In genomic region chr13:72782717-72783116, GRCh38 we compare ENCODE assay signal across 8 cellular contexts. TPM values are rescaled to one million over a fixed set of nuclear protein-coding genes. Genes with fewer than 3 reads are reported as not detected.
DNase-seq lines count a peak whose midpoint lies in the region; ATAC-seq and TF ChIP-seq lines count a peak whose summit lies in the region.

No MANE protein-coding gene starts in this region.

- peak overlapping the region; percentile 93 to 95 (median 94) for H3K27ac ChIP-seq in transverse colon

- no peak for TF ChIP-seq EP300 in transverse colon (IDR thresholded peaks at IDR 0.05; ENCODE audit: low read depth)

- 1 to 2% methylated on average over 6 to 7 of the region's 7 CpGs for WGBS in transverse colon (ENCODE audit: low coverage in 1 of 2), 2 donors

- no peaks in the 10 kb centered on the region for H3K9me3 ChIP-seq in transverse colon

- H3K9me3 Mint-ChIP-seq in activated naive CD8-positive, alpha-beta T cell treated with anti-CD3 and anti-CD28 coated beads, Interleukin-2, amount 10 ng/mL, durations not matched to agents 7 days and 5 days: no peaks in the 10 kb centered on the region

- TF ChIP-seq CTCF in AG04449 (IDR thresholded peaks at IDR 0.05; ENCODE audit: insufficient read depth, low read length, missing control alignments) (no peak), transverse colon (IDR thresholded peaks at IDR 0.05) (no peak)

- no peaks in the 10 kb centered on the region for H3K27me3 Mint-ChIP-seq in activated naive CD8-positive, alpha-beta T cell treated with anti-CD3 and anti-CD28 coated beads, Interleukin-2, amount 10 ng/mL, durations not matched to agents 7 days and 5 days

- H3K4me3 ChIP-seq in AG04449 (ENCODE audit: low read depth, low read length) (peak overlapping the region; percentile 96), transverse colon (peak overlapping the region in 3 of 4 donors; percentile 85 to 99 (median 94))

- H3K36me3 Mint-ChIP-seq in activated naive CD8-positive, alpha-beta T cell treated with anti-CD3 and anti-CD28 coated beads, Interleukin-2, amount 10 ng/mL, durations not matched to agents 7 days and 5 days: peaks cover 20% of the 10 kb centered on the region

- peaks cover 31% of the 10 kb centered on the region for H3K4me1 Mint-ChIP-seq in activated naive CD8-positive, alpha-beta T cell treated with anti-CD3 and anti-CD28 coated beads, Interleukin-2, amount 10 ng/mL, durations not matched to agents 7 days and 5 days

- peak overlapping the region; percentile 100 for H3K27ac Mint-ChIP-seq in activated naive CD8-positive, alpha-beta T cell treated with anti-CD3 and anti-CD28 coated beads, Interleukin-2, amount 10 ng/mL, durations not matched to agents 7 days and 5 days

- in situ Hi-C loops in transverse colon (cut with MboI; ENCODE audit: low pct_ligation_motif_present in 1 of 4, low pct_unique_long_range_greater_than_20kb in 1 of 4, low sequenced_read_pairs in 3 of 4): no loop called here

- peaks cover 10 to 43% (median 31%) of the 10 kb centered on the region in 4 donors for H3K4me1 ChIP-seq in transverse colon

- TF ChIP-seq POLR2A in transverse colon (IDR thresholded peaks at IDR 0.05): no peak

- peaks cover 0 to 6% (median 3%) of the 10 kb centered on the region in 4 donors for H3K36me3 ChIP-seq in transverse colon

- CTCF ChIA-PET in AG04449 (lab: Yijun Ruan, JAX): no interaction called here

- DNase-seq in AG04449 (ENCODE audit: low read depth, low spot score): no peak
- peak; percentile 57 for DNase-seq in HT-29 (ENCODE audit: low spot score)
- no peak for DNase-seq in activated naive CD8-positive, alpha-beta T cell treated with anti-CD3 and anti-CD28 coated beads, Interleukin-2, amount 10 ng/mL, durations not matched to agents 7 days and 5 days
- peak; percentile 15 for DNase-seq in kidney tubule cell (ENCODE audit: low spot score)
- no peak for DNase-seq in transverse colon
- no peak for DNase-seq in activated effector memory CD4-positive, alpha-beta T cell treated with Interleukin-2 at 50 U/mL for 16 hours
- no peak for DNase-seq in AML-193 (lab: John Stamatoyannopoulos, UW)

- H3K4me3 Mint-ChIP-seq in activated naive CD8-positive, alpha-beta T cell treated with anti-CD3 and anti-CD28 coated beads, Interleukin-2, amount 10 ng/mL, durations not matched to agents 7 days and 5 days: peak overlapping the region; percentile 100

- no peaks in the 10 kb centered on the region for H3K27me3 ChIP-seq in transverse colon

- POLR2A ChIA-PET in AG04449 (lab: Yijun Ruan, JAX): no interaction called here
- POLR2A ChIA-PET in activated naive CD8-positive, alpha-beta T cell treated with anti-CD3 and anti-CD28 coated beads, Interleukin-2, amount 10 ng/mL, durations not matched to agents 7 days and 5 days (lab: Charles Lee): no interaction called here

- intact Hi-C loops in transverse colon (cut with DNase I; ENCODE audit: low total_unique reads): no loop called here

- ATAC-seq in activated naive CD8-positive, alpha-beta T cell treated with anti-CD3 and anti-CD28 coated beads, Interleukin-2, amount 10 ng/mL, durations not matched to agents 7 days and 5 days (ENCODE audit: low read depth): no peak
- ATAC-seq in GM19328 (IDR thresholded peaks at IDR 0.05; ENCODE audit: unreplicated experiment): no peak

RNA-seq across cellular contexts. Expression of gene PIBF1, which starts 0.8 kb away (rescaled TPM):
- total RNA-seq in HT-29 (2014; rRNA removed; shearing (Covaris generic)): 7.2 and 18.5 TPM in 2 replicates
- total RNA-seq in activated naive CD8-positive, alpha-beta T cell treated with anti-CD3 and anti-CD28 coated beads, Interleukin-2, amount 10 ng/mL, durations not matched to agents 7 days and 5 days: 10 to 100 TPM; 25.5 to 28.6 TPM
- total RNA-seq in transverse colon: 10 to 100 TPM in 3 of 4 donors, 1 to 10 TPM in 1; 8.2 to 30.8 (median 14.3) TPM

RNA-seq across cellular contexts. Expression of gene DIS3, which starts 1.0 kb away (rescaled TPM):
- 80.5 and 85.3 TPM in 2 replicates for total RNA-seq in HT-29 (2014; rRNA removed; shearing (Covaris generic))
- total RNA-seq in activated naive CD8-positive, alpha-beta T cell treated with anti-CD3 and anti-CD28 coated beads, Interleukin-2, amount 10 ng/mL, durations not matched to agents 7 days and 5 days: 10 to 100 TPM; 33.0 to 33.8 TPM
- total RNA-seq in transverse colon: 10 to 100 TPM in 3 of 4 donors, 1 to 10 TPM in 1; 6.0 to 18.1 (median 13.5) TPM

RNA-seq across cellular contexts. Expression of gene BORA, which starts 55.0 kb away (rescaled TPM):
- 13.4 and 17.3 TPM in 2 replicates for total RNA-seq in HT-29 (2014; rRNA removed; shearing (Covaris generic))
- 10 to 100 TPM; 19.9 to 24.2 TPM for total RNA-seq in activated naive CD8-positive, alpha-beta T cell treated with anti-CD3 and anti-CD28 coated beads, Interleukin-2, amount 10 ng/mL, durations not matched to agents 7 days and 5 days
- total RNA-seq in transverse colon: 10 to 100 TPM in 1 of 4 donors, 1 to 10 TPM in 3; 2.2 to 80.0 (median 7.7) TPM

RNA-seq across cellular contexts. Expression of gene MZT1, which starts 55.3 kb away (rescaled TPM):
- 26.1 and 26.2 TPM in 2 replicates for total RNA-seq in HT-29 (2014; rRNA removed; shearing (Covaris generic))
- 10 to 100 TPM; 18.4 to 19.2 TPM for total RNA-seq in activated naive CD8-positive, alpha-beta T cell treated with anti-CD3 and anti-CD28 coated beads, Interleukin-2, amount 10 ng/mL, durations not matched to agents 7 days and 5 days
- total RNA-seq in transverse colon: 1 to 10 TPM in 2 of 4 donors, not detected in 2; 3.8 to 4.3 TPM

Comparison
In these comparisons a context has a peak if more than half of its experiments do, and no peak if none do; other contexts are left out.
1. DNase-seq: peak in HT-29 (single experiment) and kidney tubule cell (single experiment); none in AG04449 (single experiment), activated naive CD8-positive, alpha-beta T cell treated with anti-CD3 and anti-CD28 coated beads, Interleukin-2, amount 10 ng/mL, durations not matched to agents 7 days and 5 days (single experiment), transverse colon (single experiment), activated effector memory CD4-positive, alpha-beta T cell treated with Interleukin-2 at 50 U/mL for 16 hours (single experiment) and AML-193 (0 of 2).